25 cellular contexts compared by ENCODE assay signal in genomic region chr7:1610013-1610677, GRCh38. TPM values are rescaled to one million over a fixed set of nuclear protein-coding genes. Genes with fewer than 3 reads are reported as not detected.
"Had no signal": no experiment of that assay in that cellular context is flagged by ENCODE, and none has a peak within 500 bp of the region (broad histone marks: within the 10 kb centered on the region; RNA-seq: fewer than 3 reads in every experiment).

No MANE protein-coding gene starts in this region.

- H2AFZ ChIP-seq: PC-9 had no signal

- H3K36me3 Mint-ChIP-seq: activated naive CD4-positive, alpha-beta T cell treated with anti-CD3 and anti-CD28 coated beads, Interleukin-2, amount 50 U/mL, for 72 hours; brain had no signal

- H3K4me2 ChIP-seq: PC-9 had no signal

- DNase-seq: activated CD4-positive, alpha-beta T cell treated with anti-CD3 and anti-CD28 coated beads for 4 hours; activated CD4-positive, alpha-beta T cell treated with anti-CD3 and anti-CD28 coated beads, Interleukin-2, amount 50 U/mL, for 4 hours; activated CD8-positive, alpha-beta memory T cell treated with anti-CD3 and anti-CD28 coated beads, Interleukin-2, amount 50 U/mL, for 48 hours; activated CD8-positive, alpha-beta T cell treated with anti-CD3 and anti-CD28 coated beads, Interleukin-2, amount 10 ng/mL, durations not matched to agents 7 days and 5 days; activated effector memory CD4-positive, alpha-beta T cell treated with anti-CD3 and anti-CD28 coated beads, Interleukin-2, amount 50 U/mL, for 16 hours; activated naive CD4-positive, alpha-beta T cell treated with Interleukin-2 at 50 U/mL for 16 hours; activated naive CD8-positive, alpha-beta T cell treated with anti-CD3 and anti-CD28 coated beads, Interleukin-2, amount 50 U/mL, for 24 hours; activated T-cell treated with anti-CD3 and anti-CD28 coated beads, Interleukin-2, amount 50 U/mL, for 1 hour; amniotic stem cell; Karpas-422; MM.1S; NCI-H1105 treated with DMSO at 0.1 percent for 48 hours; NCI-H1436 treated with DMSO at 0.1 percent for 48 hours; NCI-H187; NCI-H2081; NCI-H510A treated with DMSO at 0.1 percent for 48 hours; NCI-H69; PC-9; SIG-M5; T-helper 1 cell had no signal

- FAIRE-seq: astrocyte had no signal

- H3K4me1 Mint-ChIP-seq: activated naive CD8-positive, alpha-beta T cell treated with anti-CD3 and anti-CD28 coated beads, Interleukin-2, amount 50 U/mL, for 24 hours had no signal

- H3K27ac Mint-ChIP-seq: activated CD8-positive, alpha-beta T cell treated with anti-CD3 and anti-CD28 coated beads, Interleukin-2, amount 10 ng/mL, durations not matched to agents 7 days and 5 days; activated naive CD4-positive, alpha-beta T cell treated with anti-CD3 and anti-CD28 coated beads, Interleukin-2, amount 50 U/mL, for 72 hours; activated naive CD8-positive, alpha-beta T cell treated with anti-CD3 and anti-CD28 coated beads, Interleukin-2, amount 50 U/mL, for 24 hours had no signal

- H3K4me3 ChIP-seq: PC-9 had no signal

- ATAC-seq: activated CD4-positive, CD25-positive, alpha-beta regulatory T cell treated with anti-CD3 and anti-CD28 coated beads, Interleukin-2, amount 50 U/mL, for 24 hours; activated CD8-positive, alpha-beta T cell treated with anti-CD3 and anti-CD28 coated beads, Interleukin-2, amount 10 ng/mL, durations not matched to agents 7 days and 5 days; activated naive CD4-positive, alpha-beta T cell treated with anti-CD3 and anti-CD28 coated beads, Interleukin-2, amount 50 U/mL, for 72 hours; activated naive CD8-positive, alpha-beta T cell treated with anti-CD3 and anti-CD28 coated beads, Interleukin-2, amount 50 U/mL, for 24 hours had no signal

- H3K4me3 Mint-ChIP-seq: activated CD8-positive, alpha-beta T cell treated with anti-CD3 and anti-CD28 coated beads, Interleukin-2, amount 10 ng/mL, durations not matched to agents 7 days and 5 days; activated naive CD8-positive, alpha-beta T cell treated with anti-CD3 and anti-CD28 coated beads, Interleukin-2, amount 50 U/mL, for 24 hours; brain had no signal

- H3K27ac ChIP-seq: PC-9 had no signal

- H3K9me3 Mint-ChIP-seq: activated naive CD4-positive, alpha-beta T cell treated with anti-CD3 and anti-CD28 coated beads, Interleukin-2, amount 50 U/mL, for 72 hours; activated naive CD8-positive, alpha-beta T cell treated with anti-CD3 and anti-CD28 coated beads, Interleukin-2, amount 50 U/mL, for 24 hours had no signal

RNA-seq across cellular contexts. Expression of gene TMEM184A, which starts 54.1 kb away (rescaled TPM):
- total RNA-seq: activated CD8-positive, alpha-beta T cell treated with anti-CD3 and anti-CD28 coated beads, Interleukin-2, amount 10 ng/mL, durations not matched to agents 7 days and 5 days; T-helper 2 cell treated with Interferon-gamma antibody and Interleukin-4, amounts not matched to agents 100 ng/mL and 5 ng/mL, for 36 hours had no signal

RNA-seq across cellular contexts. Expression of gene ELFN1, which starts 59.9 kb away (rescaled TPM):
- total RNA-seq: activated CD8-positive, alpha-beta T cell treated with anti-CD3 and anti-CD28 coated beads, Interleukin-2, amount 10 ng/mL, durations not matched to agents 7 days and 5 days had no signal
